In genomic region chr3:107800705-107801104, GRCh38 we compare ENCODE assay signal across 18 cellular contexts.
DNase-seq lines count a peak whose midpoint lies in the region; ATAC-seq and TF ChIP-seq lines count a peak whose summit lies in the region.
"Had no signal": no experiment of that assay in that cellular context is flagged by ENCODE, and none has a peak within 500 bp of the region (broad histone marks: within the 10 kb centered on the region; RNA-seq: fewer than 3 reads in every experiment).

No MANE protein-coding gene starts in this region.

- H3K4me3 Mint-ChIP-seq in stimulated activated naive B cell treated with anti-CD40 and anti-IgM and Interleukin-4, amounts not matched to agents 10 μg/mL and 1 μg/mL and 100 μg/mL, for 72 hours, result no peak overlapping the region
- H3K4me3 Mint-ChIP-seq: CD8-positive, alpha-beta memory T cell had no signal

- no peak overlapping the region for H3K27ac ChIP-seq in gastroesophageal sphincter

- DNase-seq in SK-MEL-5 (ENCODE audit: low read depth, low spot score), result peak; percentile 97
- peak; percentile 63 for DNase-seq in choroid plexus epithelial cell (ENCODE audit: low read depth)
- DNase-seq in medulla oblongata (ENCODE audit: extremely low spot score), result peak; percentile 64
- no peak for DNase-seq in stimulated activated naive B cell treated with anti-CD40 and anti-IgM and Interleukin-4, amounts not matched to agents 10 μg/mL and 1 μg/mL and 100 μg/mL, for 72 hours
- DNase-seq in NCI-H526 treated with DMSO at 0.1 percent for 48 hours (lab: John Stamatoyannopoulos, UW), result no peak
- DNase-seq: CD8-positive, alpha-beta memory T cell; EL; Karpas-422; MM.1S; NCI-H1105; NCI-H187 treated with DMSO at 0.1 percent for 48 hours; NCI-H446 treated with DMSO at 0.1 percent for 48 hours; NCI-H774; SHP77 treated with DMSO at 0.1 percent for 48 hours had no signal

- no peaks in the 10 kb centered on the region for H3K9me3 Mint-ChIP-seq in stimulated activated naive B cell treated with anti-CD40 and anti-IgM and Interleukin-4, amounts not matched to agents 10 μg/mL and 1 μg/mL and 100 μg/mL, for 72 hours
- H3K9me3 Mint-ChIP-seq: CD8-positive, alpha-beta memory T cell had no signal

- no peaks in the 10 kb centered on the region for H3K27me3 ChIP-seq in gastroesophageal sphincter

- H3K4me1 Mint-ChIP-seq in stimulated activated naive B cell treated with anti-CD40 and anti-IgM and Interleukin-4, amounts not matched to agents 10 μg/mL and 1 μg/mL and 100 μg/mL, for 72 hours, result peaks cover 3 to 7% of the 10 kb centered on the region in 2 donors

- no peak for TF ChIP-seq EP300 in gastroesophageal sphincter (IDR thresholded peaks at IDR 0.05)

- no peak for TF ChIP-seq CTCF in choroid plexus epithelial cell (conservative IDR thresholded peaks at IDR 0.05; ENCODE audit: low read depth, low read length)
- TF ChIP-seq CTCF in gastroesophageal sphincter (IDR thresholded peaks at IDR 0.05), result no peak

- peaks cover 31 to 47% of the 10 kb centered on the region in 2 donors for H3K36me3 Mint-ChIP-seq in stimulated activated naive B cell treated with anti-CD40 and anti-IgM and Interleukin-4, amounts not matched to agents 10 μg/mL and 1 μg/mL and 100 μg/mL, for 72 hours

- TF ChIP-seq POLR2A in gastroesophageal sphincter (IDR thresholded peaks at IDR 0.05), result no peak

- H3K9me3 ChIP-seq in gastroesophageal sphincter, result no peaks in the 10 kb centered on the region

- no peak overlapping the region for H3K4me3 ChIP-seq in choroid plexus epithelial cell (ENCODE audit: low read depth, low read length)
- no peak overlapping the region for H3K4me3 ChIP-seq in gastroesophageal sphincter

- in situ Hi-C loops in SK-MEL-5 (cut with HindIII; ENCODE audit: low pct_unique_long_range_greater_than_20kb, low sequenced_read_pairs), result no loop called here

- 81% methylated on average over 2 of the region's 2 CpGs; no CpG with 5 or more reads in 1 of the 2 donors for WGBS in gastroesophageal sphincter (ENCODE audit: low coverage in 1 of 2), 2 donors

- H3K4me1 ChIP-seq in gastroesophageal sphincter, result peaks cover 2 to 3% (median 3%) of the 10 kb centered on the region in 3 donors

- ATAC-seq in stimulated activated naive B cell treated with anti-CD40 and anti-IgM and Interleukin-4, amounts not matched to agents 10 μg/mL and 1 μg/mL and 100 μg/mL, for 72 hours (replicated peaks), result no peak
- ATAC-seq in gastroesophageal sphincter, result no peak
- ATAC-seq in GM19452 (IDR thresholded peaks at IDR 0.05; ENCODE audit: unreplicated experiment), result no peak
- ATAC-seq in HG03460 (IDR thresholded peaks at IDR 0.05; ENCODE audit: unreplicated experiment), result no peak
- ATAC-seq: Panc1 had no signal

- H3K36me3 ChIP-seq in gastroesophageal sphincter, result peaks cover 12 to 74% of the 10 kb centered on the region in 2 donors

- peak overlapping the region; percentile 85 for H3K27ac Mint-ChIP-seq in stimulated activated naive B cell treated with anti-CD40 and anti-IgM and Interleukin-4, amounts not matched to agents 10 μg/mL and 1 μg/mL and 100 μg/mL, for 72 hours

- H3K27me3 Mint-ChIP-seq in stimulated activated naive B cell treated with anti-CD40 and anti-IgM and Interleukin-4, amounts not matched to agents 10 μg/mL and 1 μg/mL and 100 μg/mL, for 72 hours, result no peaks in the 10 kb centered on the region
- H3K27me3 Mint-ChIP-seq: CD8-positive, alpha-beta memory T cell had no signal

Comparison
In these comparisons a context has a peak if more than half of its experiments do, and no peak if none do; other contexts are left out.
1. DNase-seq: peak in SK-MEL-5 (single experiment), choroid plexus epithelial cell (single experiment) and medulla oblongata (single experiment); none in stimulated activated naive B cell treated with anti-CD40 and anti-IgM and Interleukin-4, amounts not matched to agents 10 μg/mL and 1 μg/mL and 100 μg/mL, for 72 hours (single experiment) and NCI-H526 treated with DMSO at 0.1 percent for 48 hours (single experiment).